Comparison of ENCODE assay signal across 16 cellular contexts in the genomic region with DNA sequence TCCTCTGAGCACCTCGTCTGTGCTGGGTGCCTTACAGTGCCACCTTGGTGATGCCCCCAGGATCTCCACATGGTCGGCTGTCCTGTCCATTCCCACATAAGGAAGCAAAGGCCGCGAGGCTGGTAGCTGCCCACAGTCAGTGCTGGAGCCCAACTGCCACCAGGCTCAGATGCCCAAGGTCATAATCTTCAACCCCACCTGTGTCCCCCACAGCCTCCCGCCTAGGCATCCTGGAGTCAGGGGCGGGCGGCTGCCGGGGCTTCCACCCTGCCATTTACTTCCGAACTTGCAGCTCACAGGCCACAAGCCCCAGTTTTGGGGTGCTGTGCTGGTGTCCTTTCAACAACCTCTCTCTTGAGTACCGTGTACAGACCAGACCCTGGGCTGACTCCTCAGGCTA.
DNase-seq lines count a peak whose midpoint lies in the region; ATAC-seq and TF ChIP-seq lines count a peak whose summit lies in the region.
"Had no signal": no experiment of that assay in that cellular context is flagged by ENCODE, and none has a peak within 500 bp of the region (broad histone marks: within the 10 kb centered on the region; RNA-seq: fewer than 3 reads in every experiment).

No MANE protein-coding gene starts in this region.

- peak overlapping the region; percentile 90 to 93 for H3K27ac ChIP-seq in right atrium auricular region
- H3K27ac ChIP-seq in right cardiac atrium (ENCODE audit: low read length): no peak overlapping the region
- peak overlapping the region; percentile 56 to 95 (median 92) for H3K27ac ChIP-seq in gastroesophageal sphincter
- H3K27ac ChIP-seq in neuronal stem cell (replicated peaks; ENCODE audit: low read length): no peak overlapping the region
- peak overlapping the region; percentile 82 to 97 (median 88) for H3K27ac ChIP-seq in upper lobe of left lung
- no peak overlapping the region for H3K27ac ChIP-seq in suprapubic skin

- TF ChIP-seq CTCF in right atrium auricular region (IDR thresholded peaks at IDR 0.05) (no peak), gastroesophageal sphincter (IDR thresholded peaks at IDR 0.05) (no peak), upper lobe of left lung (IDR thresholded peaks at IDR 0.05) (no peak), suprapubic skin (IDR thresholded peaks at IDR 0.05) (no peak)

- H3K36me3 ChIP-seq in right atrium auricular region (peaks cover 1% of the 10 kb centered on the region), gastroesophageal sphincter (peaks cover 0 to 3% of the 10 kb centered on the region in 2 donors), neuronal stem cell (replicated peaks in 1 of 2; ENCODE audit: control insufficient read depth in 2 of 2, insufficient read depth in 2 of 2, low read length in 2 of 2) (no peaks in the 10 kb centered on the region), upper lobe of left lung (peaks cover 0 to 3% (median 2%) of the 10 kb centered on the region in 4 donors), suprapubic skin (peaks cover 3% of the 10 kb centered on the region)

- DNase-seq in right atrium auricular region (ENCODE audit: low spot score) (no peak), right cardiac atrium (no peak), neuronal stem cell (ENCODE audit: low spot score) (no peak), upper lobe of left lung (peak in 1 of 2 donors; percentile 65), suprapubic skin (ENCODE audit: low spot score in 2 of 2) (no peak), GDM1 (lab: John Stamatoyannopoulos, UW) (no peak)
- DNase-seq in activated CD4-positive, alpha-beta T cell treated with anti-CD3 and anti-CD28 coated beads for 1 hour: no peak
- DNase-seq: Caco-2, H9, Karpas-422, NCI-H1105 treated with DMSO at 0.1 percent for 48 hours, NCI-H187, NCI-H446 treated with DMSO at 0.1 percent for 48 hours, NCI-H774 had no signal

- no peaks in the 10 kb centered on the region for H3K27me3 ChIP-seq in right atrium auricular region
- H3K27me3 ChIP-seq in right cardiac atrium (ENCODE audit: control insufficient read depth, insufficient read depth): no peaks in the 10 kb centered on the region
- H3K27me3 ChIP-seq in gastroesophageal sphincter: no peaks in the 10 kb centered on the region
- H3K27me3 ChIP-seq in neuronal stem cell (ENCODE audit: control insufficient read depth in 3 of 3, insufficient read depth in 3 of 3, low read depth in 1 of 3, low read length in 3 of 3): no peaks in the 10 kb centered on the region
- no peaks in the 10 kb centered on the region for H3K27me3 ChIP-seq in upper lobe of left lung
- H3K27me3 ChIP-seq in suprapubic skin: no peaks in the 10 kb centered on the region

- H2BK5ac ChIP-seq in neuronal stem cell (ENCODE audit: low read length): no peak overlapping the region

- intact Hi-C loops in right cardiac atrium (cut with DNase I): loop anchor here in 1 of 4 donors (10.0 kb wide), 1 partner anchor 195 kb away; no protein-coding TSS in a partner anchor

- H3K14ac ChIP-seq in neuronal stem cell (ENCODE audit: low read length): no peak overlapping the region

- H2AFZ ChIP-seq in neuronal stem cell (ENCODE audit: low read length): no peak overlapping the region

- H2BK15ac ChIP-seq in neuronal stem cell (ENCODE audit: low read length): peak overlapping the region; percentile 33

- H3K4me1 ChIP-seq in right atrium auricular region (peaks cover 0 to 96% of the 10 kb centered on the region in 2 donors), right cardiac atrium (ENCODE audit: control insufficient read depth, insufficient read depth, low read length) (peaks cover 7% of the 10 kb centered on the region), gastroesophageal sphincter (peaks cover 0 to 100% (median 45%) of the 10 kb centered on the region in 3 donors), neuronal stem cell (ENCODE audit: control insufficient read depth in 2 of 2, insufficient read depth in 1 of 2, low read depth in 1 of 2, low read length in 2 of 2) (peaks cover 25 to 65% of the 10 kb centered on the region in 2 donors), upper lobe of left lung (peaks cover 75 to 98% (median 84%) of the 10 kb centered on the region in 4 donors), suprapubic skin (peaks cover 38% of the 10 kb centered on the region)
- H3K4me1 ChIP-seq: Caco-2 had no signal

- no peaks in the 10 kb centered on the region for H3K9me3 ChIP-seq in right atrium auricular region
- no peaks in the 10 kb centered on the region for H3K9me3 ChIP-seq in right cardiac atrium (ENCODE audit: control insufficient read depth, low read length)
- H3K9me3 ChIP-seq in gastroesophageal sphincter: no peaks in the 10 kb centered on the region
- H3K9me3 ChIP-seq in neuronal stem cell (replicated peaks in 1 of 2; ENCODE audit: control insufficient read depth in 2 of 2, insufficient read depth in 1 of 2, low read depth in 1 of 2, low read length in 2 of 2): no peaks in the 10 kb centered on the region
- H3K9me3 ChIP-seq in upper lobe of left lung: no peaks in the 10 kb centered on the region
- no peaks in the 10 kb centered on the region for H3K9me3 ChIP-seq in suprapubic skin
- H3K9me3 ChIP-seq: Caco-2 had no signal

- ATAC-seq in right cardiac atrium (no peak), gastroesophageal sphincter (no peak), upper lobe of left lung (ENCODE audit: low FRiP score in 2 of 2) (no peak)
- ATAC-seq: Panc1 had no signal

- H3K4me3 ChIP-seq in right atrium auricular region (no peak overlapping the region), right cardiac atrium (ENCODE audit: low read length) (no peak overlapping the region), gastroesophageal sphincter (no peak overlapping the region), neuronal stem cell (ENCODE audit: low read length in 2 of 2) (no peak overlapping the region), upper lobe of left lung (no peak overlapping the region), suprapubic skin (no peak overlapping the region)

- H2BK120ac ChIP-seq in neuronal stem cell (ENCODE audit: low read depth, low read length): no peak overlapping the region

- H4K91ac ChIP-seq in neuronal stem cell (ENCODE audit: low read depth, low read length, poor library complexity): no peak overlapping the region

- WGBS in right cardiac atrium: 86% methylated on average over 10 of the region's 10 CpGs
- WGBS in gastroesophageal sphincter (ENCODE audit: low coverage in 1 of 2), 2 donors: 66 to 100% methylated on average over 1 to 3 of the region's 10 CpGs
- no CpG with 5 or more reads among the region's 10 CpGs for WGBS in neuronal stem cell (ENCODE audit: extremely low coverage in 2 of 2, insufficient read length in 2 of 2, insufficient replicate concordance in 1 of 2), 2 donors
- 76% methylated on average over 10 of the region's 10 CpGs; no CpG with 5 or more reads in 1 of the 2 donors for WGBS in upper lobe of left lung, 2 donors
- 83% methylated on average over 10 of the region's 10 CpGs for WGBS in suprapubic skin

- TF ChIP-seq POLR2A in gastroesophageal sphincter (IDR thresholded peaks at IDR 0.05) (no peak), upper lobe of left lung (IDR thresholded peaks at IDR 0.05) (no peak), suprapubic skin (IDR thresholded peaks at IDR 0.05) (no peak)

- no peak overlapping the region for H3K4ac ChIP-seq in neuronal stem cell (ENCODE audit: low read length)

- H2BK12ac ChIP-seq in neuronal stem cell (ENCODE audit: low read length): peak overlapping the region; percentile 35

- no peak overlapping the region for H3K4me2 ChIP-seq in neuronal stem cell (ENCODE audit: insufficient read depth, low read length, poor library complexity, severe bottlenecking)

- peak overlapping the region; percentile 40 for H3K9ac ChIP-seq in neuronal stem cell (ENCODE audit: low read depth, low read length, poor library complexity)

- peaks cover 7% of the 10 kb centered on the region for H3K79me1 ChIP-seq in neuronal stem cell (ENCODE audit: low read depth, low read length)

- peak overlapping the region; percentile 79 for H2AK5ac ChIP-seq in neuronal stem cell (ENCODE audit: low read depth, low read length)

- H3K18ac ChIP-seq in neuronal stem cell (ENCODE audit: low read length): no peak overlapping the region

- peak overlapping the region; percentile 28 for H3K23ac ChIP-seq in neuronal stem cell (ENCODE audit: low read depth, low read length, poor library complexity)

- TF ChIP-seq EP300 in gastroesophageal sphincter (IDR thresholded peaks at IDR 0.05) (no peak), upper lobe of left lung (IDR thresholded peaks at IDR 0.05) (no peak), suprapubic skin (IDR thresholded peaks at IDR 0.05) (no peak)

- H4K8ac ChIP-seq in neuronal stem cell (ENCODE audit: low read depth, low read length): no peak overlapping the region

Comparison
In these comparisons a context has a peak if more than half of its experiments do, and no peak if none do; other contexts are left out.
1. H3K27ac ChIP-seq: peak in right atrium auricular region (2 of 2), gastroesophageal sphincter (4 of 4) and upper lobe of left lung (4 of 4); none in right cardiac atrium (single experiment), neuronal stem cell (single experiment) and suprapubic skin (single experiment).